Comparison of ENCODE assay signal across 8 cellular contexts in genomic region chr5:173764321-173765029, GRCh38.
A peak's percentile ranks its signal among the peaks of the same experiment; 100 is the strongest.
DNase-seq lines count a peak whose midpoint lies in the region; ATAC-seq, FAIRE-seq and TF ChIP-seq lines count a peak whose summit lies in the region.

No MANE protein-coding gene starts in this region.

- H3K27me3 Mint-ChIP-seq in activated naive CD8-positive, alpha-beta T cell treated with anti-CD3 and anti-CD28 coated beads for 36 hours: no peaks in the 10 kb centered on the region

- H3K9ac ChIP-seq in OCI-LY1 (ENCODE audit: low read length): no peak overlapping the region

- no peaks in the 10 kb centered on the region for H3K9me3 Mint-ChIP-seq in activated naive CD8-positive, alpha-beta T cell treated with anti-CD3 and anti-CD28 coated beads for 36 hours

- H3K4me2 ChIP-seq in OCI-LY1 (ENCODE audit: low read length): peak overlapping the region; percentile 24; the same call in 1 of the 2 replicates

- H3K9me2 ChIP-seq in OCI-LY1 (ENCODE audit: low read depth, low read length): no peaks in the 10 kb centered on the region

- DNase-seq in GDM1 (lab: John Stamatoyannopoulos, UW) (peak; percentile 8), epidermal melanocyte (ENCODE audit: insufficient read length, low spot score) (peak; percentile 71), mucosa of gallbladder (ENCODE audit: low spot score) (peak; percentile 89), GM12891 (ENCODE audit: insufficient read length, low spot score) (no peak), RPMI8226 (no peak)
- DNase-seq in activated naive CD8-positive, alpha-beta T cell treated with anti-CD3 and anti-CD28 coated beads for 36 hours: no peak

- no peak overlapping the region for H3K27ac Mint-ChIP-seq in activated naive CD8-positive, alpha-beta T cell treated with anti-CD3 and anti-CD28 coated beads for 36 hours

- no peaks in the 10 kb centered on the region for H4K20me1 ChIP-seq in OCI-LY1 (ENCODE audit: insufficient read depth, low read length)

- no peaks in the 10 kb centered on the region for H3K36me3 Mint-ChIP-seq in activated naive CD8-positive, alpha-beta T cell treated with anti-CD3 and anti-CD28 coated beads for 36 hours

- H3F3A ChIP-seq in OCI-LY1 (ENCODE audit: insufficient read depth, low read length): no peaks in the 10 kb centered on the region

- no peaks in the 10 kb centered on the region for H3K79me2 ChIP-seq in OCI-LY1 (ENCODE audit: insufficient read depth, low read length)

- no peaks in the 10 kb centered on the region for H3K9me3 ChIP-seq in OCI-LY1 (ENCODE audit: low read length)

- H2AFZ ChIP-seq in OCI-LY1 (ENCODE audit: low read length): no peak overlapping the region

- ATAC-seq in GM19452 (IDR thresholded peaks at IDR 0.05; ENCODE audit: unreplicated experiment): no peak

- no peak for TF ChIP-seq POLR2A in GM12891 (IDR thresholded peaks at IDR 0.05; ENCODE audit: low read depth, low read length)

- no peak overlapping the region for H3K4me3 ChIP-seq in OCI-LY1 (ENCODE audit: low read depth, low read length, poor library complexity, severe bottlenecking)

- peak overlapping the region; percentile 48 for H3K27ac ChIP-seq in OCI-LY1 (ENCODE audit: low read depth, low read length, poor library complexity, severe bottlenecking)

- no peak for TF ChIP-seq CTCF in OCI-LY1 (IDR thresholded peaks at IDR 0.05; ENCODE audit: low read length)

- peaks cover 74% of the 10 kb centered on the region for H3K4me1 ChIP-seq in OCI-LY1 (ENCODE audit: insufficient read depth, low read length, severe bottlenecking)

- no peaks in the 10 kb centered on the region for H3K4me1 Mint-ChIP-seq in activated naive CD8-positive, alpha-beta T cell treated with anti-CD3 and anti-CD28 coated beads for 36 hours

- no peaks in the 10 kb centered on the region for H3K27me3 ChIP-seq in OCI-LY1 (ENCODE audit: insufficient read depth, low read length)

- no peaks in the 10 kb centered on the region for H3K36me3 ChIP-seq in OCI-LY1 (ENCODE audit: insufficient read depth, low read length)

- H3K4me3 Mint-ChIP-seq in activated naive CD8-positive, alpha-beta T cell treated with anti-CD3 and anti-CD28 coated beads for 36 hours: no peak overlapping the region

- FAIRE-seq in GM12891 (lab: Jason Lieb, UNC): no peak

TF ChIP-seq in GM12891, 5 proteins besides CTCF, POLR2A, EP300 and RAD21:
- TF ChIP-seq TAF1 (IDR thresholded peaks at IDR 0.05; ENCODE audit: low read depth, low read length) (no peak), POLR2AphosphoS5 (IDR thresholded peaks at IDR 0.05; ENCODE audit: low read depth, low read length) (no peak), SPI1 (IDR thresholded peaks at IDR 0.05; ENCODE audit: low read depth, low read length) (no peak), POU2F2 (IDR thresholded peaks at IDR 0.05; ENCODE audit: low read depth, low read length) (no peak), PAX5 (IDR thresholded peaks at IDR 0.05; ENCODE audit: insufficient read depth, low read length, severe bottlenecking) (no peak)

Comparison
In these comparisons a context has a peak if more than half of its experiments do, and no peak if none do; other contexts are left out.
1. DNase-seq: peak in GDM1 (single experiment), epidermal melanocyte (single experiment) and mucosa of gallbladder (single experiment); none in activated naive CD8-positive, alpha-beta T cell treated with anti-CD3 and anti-CD28 coated beads for 36 hours (single experiment), GM12891 (single experiment) and RPMI8226 (single experiment).